In genomic region chr20:51926670-51927305, GRCh38 we compare ENCODE assay signal across 24 cellular contexts.
DNase-seq lines count a peak whose midpoint lies in the region; ATAC-seq, FAIRE-seq and TF ChIP-seq lines count a peak whose summit lies in the region.
"Had no signal": no experiment of that assay in that cellular context is flagged by ENCODE, and none has a peak within 500 bp of the region (broad histone marks: within the 10 kb centered on the region; RNA-seq: fewer than 3 reads in every experiment).

No MANE protein-coding gene starts in this region.

- peak; percentile 13 for DNase-seq in GF-D8 (lab: John Stamatoyannopoulos, UW)
- DNase-seq in NB4 (ENCODE audit: low read depth) = peak; percentile 36
- DNase-seq in dermis blood vessel endothelial cell = peak; percentile 92
- no peak for DNase-seq in mucosa of descending colon
- no peak for DNase-seq in activated CD4-positive, alpha-beta memory T cell treated with anti-CD3 and anti-CD28 coated beads for 36 hours
- no peak for DNase-seq in ovary
- no peak for DNase-seq in vagina (ENCODE audit: extremely low spot score in 2 of 2)
- DNase-seq in H54 (ENCODE audit: insufficient read length, low spot score) = no peak
- DNase-seq: activated CD8-positive, alpha-beta memory T cell treated with anti-CD3 and anti-CD28 coated beads, Interleukin-2, amount 50 U/mL, for 48 hours; activated effector memory CD4-positive, alpha-beta T cell treated with Interleukin-2 at 50 U/mL for 16 hours; activated naive CD8-positive, alpha-beta T cell treated with anti-CD3 and anti-CD28 coated beads, Interleukin-2, amount 50 U/mL, for 24 hours; CD8-positive, alpha-beta T cell; DMS153; dorsolateral prefrontal cortex; naive thymus-derived CD4-positive, alpha-beta T cell; NCI-H187; SJCRH30; stimulated activated naive CD4-positive, alpha-beta T cell treated with Interleukin-2 at 50 U/mL for 16 hours; T-helper 17 cell; tibial artery had no signal

- H3K27me3 ChIP-seq in ovary (no peaks in the 10 kb centered on the region), vagina (no peaks in the 10 kb centered on the region)

- no peak overlapping the region for H3K4me3 ChIP-seq in NB4 (ENCODE audit: low read depth, low read length)
- H3K4me3 ChIP-seq in mucosa of descending colon = no peak overlapping the region
- H3K4me3 ChIP-seq in ovary = no peak overlapping the region
- H3K4me3 ChIP-seq in vagina = no peak overlapping the region
- H3K4me3 ChIP-seq: dorsolateral prefrontal cortex, SJCRH30, tibial artery had no signal

- no peaks in the 10 kb centered on the region for H3K27me3 Mint-ChIP-seq in activated CD4-positive, alpha-beta memory T cell treated with anti-CD3 and anti-CD28 coated beads for 36 hours
- H3K27me3 Mint-ChIP-seq: memory B cell had no signal

- TF ChIP-seq POLR2A in NB4 (IDR thresholded peaks at IDR 0.05; ENCODE audit: extremely low read depth, insufficient read length) (no peak), ovary (IDR thresholded peaks at IDR 0.05) (no peak), vagina (IDR thresholded peaks at IDR 0.05) (no peak), H54 (IDR thresholded peaks at IDR 0.05; ENCODE audit: low read depth, low read length) (no peak)

- TF ChIP-seq CTCF in NB4 (IDR thresholded peaks at IDR 0.05; ENCODE audit: low read depth, low read length) (no peak), mucosa of descending colon (IDR thresholded peaks at IDR 0.05) (no peak), ovary (IDR thresholded peaks at IDR 0.05) (no peak), vagina (IDR thresholded peaks at IDR 0.05) (no peak)

- WGBS in ovary, 3 donors = 60 to 69% (median 62%) methylated on average over 14 of the region's 14 CpGs

- H3K36me3 ChIP-seq in mucosa of descending colon (ENCODE audit: low read depth) (no peaks in the 10 kb centered on the region), ovary (no peaks in the 10 kb centered on the region), vagina (no peaks in the 10 kb centered on the region)
- H3K36me3 ChIP-seq: SJCRH30, tibial artery had no signal

- H3K4me1 Mint-ChIP-seq in activated CD4-positive, alpha-beta memory T cell treated with anti-CD3 and anti-CD28 coated beads for 36 hours (ENCODE audit: low read depth) = no peaks in the 10 kb centered on the region
- H3K4me1 Mint-ChIP-seq: activated naive CD8-positive, alpha-beta T cell treated with anti-CD3 and anti-CD28 coated beads, Interleukin-2, amount 50 U/mL, for 24 hours; memory B cell had no signal

- CTCF ChIA-PET in activated CD4-positive, alpha-beta memory T cell treated with anti-CD3 and anti-CD28 coated beads for 36 hours (lab: Charles Lee) = no interaction called here

- H3K4me3 Mint-ChIP-seq in activated CD4-positive, alpha-beta memory T cell treated with anti-CD3 and anti-CD28 coated beads for 36 hours = no peak overlapping the region
- H3K4me3 Mint-ChIP-seq: activated naive CD8-positive, alpha-beta T cell treated with anti-CD3 and anti-CD28 coated beads, Interleukin-2, amount 50 U/mL, for 24 hours; CD8-positive, alpha-beta T cell; memory B cell; naive thymus-derived CD4-positive, alpha-beta T cell; T-helper 17 cell had no signal

- no peaks in the 10 kb centered on the region for H3K36me3 Mint-ChIP-seq in activated CD4-positive, alpha-beta memory T cell treated with anti-CD3 and anti-CD28 coated beads for 36 hours
- H3K36me3 Mint-ChIP-seq: CD8-positive, alpha-beta T cell; memory B cell; naive thymus-derived CD4-positive, alpha-beta T cell had no signal

- H3K27ac ChIP-seq in ovary (no peak overlapping the region), vagina (no peak overlapping the region)
- H3K27ac ChIP-seq: dorsolateral prefrontal cortex, SJCRH30, tibial artery, VCaP had no signal

- no peaks in the 10 kb centered on the region for H3K9me3 ChIP-seq in mucosa of descending colon
- no peaks in the 10 kb centered on the region for H3K9me3 ChIP-seq in ovary
- no peaks in the 10 kb centered on the region for H3K9me3 ChIP-seq in vagina
- H3K9me3 ChIP-seq: SJCRH30, tibial artery had no signal

- no peak for TF ChIP-seq EP300 in ovary (IDR thresholded peaks at IDR 0.05)

- no peaks in the 10 kb centered on the region for H3K9me3 Mint-ChIP-seq in activated CD4-positive, alpha-beta memory T cell treated with anti-CD3 and anti-CD28 coated beads for 36 hours
- H3K9me3 Mint-ChIP-seq: activated naive CD8-positive, alpha-beta T cell treated with anti-CD3 and anti-CD28 coated beads, Interleukin-2, amount 50 U/mL, for 24 hours; CD8-positive, alpha-beta T cell had no signal

- POLR2A ChIA-PET in activated CD4-positive, alpha-beta memory T cell treated with anti-CD3 and anti-CD28 coated beads for 36 hours (lab: Charles Lee) = no interaction called here

- ATAC-seq in mucosa of descending colon = peak; percentile 53
- ATAC-seq: activated naive CD8-positive, alpha-beta T cell treated with anti-CD3 and anti-CD28 coated beads, Interleukin-2, amount 50 U/mL, for 24 hours; CD8-positive, alpha-beta T cell; naive thymus-derived CD4-positive, alpha-beta T cell; T-helper 17 cell had no signal

- no peak overlapping the region for H3K27ac Mint-ChIP-seq in activated CD4-positive, alpha-beta memory T cell treated with anti-CD3 and anti-CD28 coated beads for 36 hours
- H3K27ac Mint-ChIP-seq: activated naive CD8-positive, alpha-beta T cell treated with anti-CD3 and anti-CD28 coated beads, Interleukin-2, amount 50 U/mL, for 24 hours; CD8-positive, alpha-beta T cell; memory B cell; naive thymus-derived CD4-positive, alpha-beta T cell; T-helper 17 cell had no signal

- intact Hi-C loops in mucosa of descending colon (cut with DNase I, micrococcal nuclease) = no loop called here
- intact Hi-C loops in activated CD4-positive, alpha-beta memory T cell treated with anti-CD3 and anti-CD28 coated beads for 36 hours (cut with micrococcal nuclease) = no loop called here
- intact Hi-C loops in ovary (cut with DNase I) = no loop called here
- intact Hi-C loops in vagina (cut with DNase I) = no loop called here

- H3K4me1 ChIP-seq in mucosa of descending colon (ENCODE audit: low read depth) (no peaks in the 10 kb centered on the region), ovary (ENCODE audit: insufficient read depth) (no peaks in the 10 kb centered on the region), vagina (no peaks in the 10 kb centered on the region)
- H3K4me1 ChIP-seq: SJCRH30 had no signal

- FAIRE-seq in H54 (lab: Jason Lieb, UNC) = no peak
- FAIRE-seq: GM12892, H1 had no signal

Comparison
In these comparisons a context has a peak if more than half of its experiments do, and no peak if none do; other contexts are left out.
1. DNase-seq: peak in GF-D8 (single experiment), NB4 (single experiment) and dermis blood vessel endothelial cell (single experiment); none in mucosa of descending colon (0 of 3), activated CD4-positive, alpha-beta memory T cell treated with anti-CD3 and anti-CD28 coated beads for 36 hours (single experiment), ovary (0 of 5), vagina (0 of 2) and H54 (single experiment).